Comparison of ENCODE assay signal across 24 cellular contexts in the genomic region with DNA sequence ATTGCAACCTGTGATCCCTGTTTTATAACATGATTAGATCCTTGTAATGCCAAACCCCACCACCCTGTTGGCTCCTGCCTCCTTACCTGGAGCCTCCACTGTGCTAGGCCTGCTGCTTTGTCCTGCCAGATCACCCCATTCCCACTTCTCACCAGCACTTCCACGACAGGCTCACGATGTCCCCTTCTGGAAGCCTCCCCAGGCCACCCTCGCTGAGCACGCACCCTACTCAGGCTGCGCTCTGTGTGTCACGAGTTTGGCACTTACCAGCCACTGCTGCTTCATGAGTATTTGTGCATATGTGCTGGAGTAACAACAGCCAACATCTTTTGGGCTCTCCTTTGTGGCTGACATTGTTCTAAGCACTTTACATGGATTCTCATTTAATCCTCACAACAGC.
"Had no signal": no experiment of that assay in that cellular context is flagged by ENCODE, and none has a peak within 500 bp of the region (broad histone marks: within the 10 kb centered on the region; RNA-seq: fewer than 3 reads in every experiment).

No MANE protein-coding gene starts in this region.

- H3K27me3 ChIP-seq: gastrocnemius medialis, right atrium auricular region had no signal

- H3K27ac Mint-ChIP-seq: activated B cell treated with CpG ODN at 0.5 μM for 24 hours; activated naive CD4-positive, alpha-beta T cell treated with anti-CD3 and anti-CD28 coated beads, Interleukin-2, amount 50 U/mL, for 24 hours; activated naive CD8-positive, alpha-beta T cell treated with anti-CD3 and anti-CD28 coated beads, Interleukin-2, amount 50 U/mL, for 24 hours; immature natural killer cell; naive B cell; nephron progenitor cell had no signal

- H3K4me3 ChIP-seq: gastrocnemius medialis, right atrium auricular region, thoracic aorta had no signal

- H3K27me3 Mint-ChIP-seq: activated B cell treated with CpG ODN at 0.5 μM for 24 hours; activated naive CD4-positive, alpha-beta T cell treated with anti-CD3 and anti-CD28 coated beads, Interleukin-2, amount 50 U/mL, for 24 hours; activated naive CD8-positive, alpha-beta T cell treated with anti-CD3 and anti-CD28 coated beads, Interleukin-2, amount 50 U/mL, for 24 hours; central memory CD8-positive, alpha-beta T cell; naive B cell had no signal

- DNase-seq: activated B cell treated with CpG ODN at 0.5 μM for 24 hours; activated CD4-positive, alpha-beta T cell treated with anti-CD3 and anti-CD28 coated beads for 4 hours; activated CD4-positive, alpha-beta T cell treated with anti-CD3 and anti-CD28 coated beads, Interleukin-2, amount 50 U/mL, for 48 hours; activated CD8-positive, alpha-beta memory T cell treated with anti-CD3 and anti-CD28 coated beads for 24 hours; activated gamma-delta T cell; activated naive CD8-positive, alpha-beta T cell treated with anti-CD3 and anti-CD28 coated beads, Interleukin-2, amount 50 U/mL, for 24 hours; amygdala; effector CD8-positive, alpha-beta T cell; erythroblast; gastrocnemius medialis; hippocampal formation; immature natural killer cell; kidney; left colon; mammary epithelial cell; naive B cell; nephron progenitor cell; stimulated activated naive CD4-positive, alpha-beta T cell; T-helper 2 cell; trophoblast cell had no signal

- H3K4me3 Mint-ChIP-seq: activated B cell treated with CpG ODN at 0.5 μM for 24 hours; activated naive CD4-positive, alpha-beta T cell treated with anti-CD3 and anti-CD28 coated beads, Interleukin-2, amount 50 U/mL, for 24 hours; activated naive CD8-positive, alpha-beta T cell treated with anti-CD3 and anti-CD28 coated beads, Interleukin-2, amount 50 U/mL, for 24 hours; central memory CD8-positive, alpha-beta T cell; immature natural killer cell; naive B cell; nephron progenitor cell had no signal

- H3K36me3 Mint-ChIP-seq: immature natural killer cell had no signal

- H3K4me1 ChIP-seq: gastrocnemius medialis, right atrium auricular region had no signal

- H3K9me3 Mint-ChIP-seq: activated B cell treated with CpG ODN at 0.5 μM for 24 hours; activated naive CD4-positive, alpha-beta T cell treated with anti-CD3 and anti-CD28 coated beads, Interleukin-2, amount 50 U/mL, for 24 hours; activated naive CD8-positive, alpha-beta T cell treated with anti-CD3 and anti-CD28 coated beads, Interleukin-2, amount 50 U/mL, for 24 hours; central memory CD8-positive, alpha-beta T cell; immature natural killer cell; naive B cell; nephron progenitor cell had no signal

- H3K9me3 ChIP-seq: gastrocnemius medialis, right atrium auricular region, thoracic aorta had no signal

- H3K4me1 Mint-ChIP-seq: activated B cell treated with CpG ODN at 0.5 μM for 24 hours; activated naive CD4-positive, alpha-beta T cell treated with anti-CD3 and anti-CD28 coated beads, Interleukin-2, amount 50 U/mL, for 24 hours; activated naive CD8-positive, alpha-beta T cell treated with anti-CD3 and anti-CD28 coated beads, Interleukin-2, amount 50 U/mL, for 24 hours; central memory CD8-positive, alpha-beta T cell; immature natural killer cell; naive B cell had no signal

- H3K27ac ChIP-seq: gastrocnemius medialis, right atrium auricular region, thoracic aorta had no signal
